ENCODE assay signal across 1 cellular context in genomic region chr7:51321961-51322515, GRCh38.
TF ChIP-seq lines count a peak whose summit lies in the region.

No MANE protein-coding gene starts in this region.

TF ChIP-seq in GM23338, 12 proteins besides CTCF, POLR2A, EP300 and RAD21 (continued from another document):
- TF ChIP-seq ZNF462 (CRISPR knock-in tag; IDR thresholded peaks at IDR 0.05) (no peak), CREB1 (CRISPR knock-in tag; IDR thresholded peaks at IDR 0.05; ENCODE audit: low read depth) (no peak), STAT1 (IDR thresholded peaks at IDR 0.05; ENCODE audit: unreplicated experiment) (no peak), EZH2 (IDR thresholded peaks at IDR 0.05; ENCODE audit: low read depth, unreplicated experiment) (no peak)
TF ChIP-seq in GM23338: peak in this region for 0.
